In genomic region chr3:138493804-138494606, GRCh38 we compare ENCODE assay signal across 13 cellular contexts. TPM values are rescaled to one million over a fixed set of nuclear protein-coding genes. Genes with fewer than 3 reads are reported as not detected.
A peak's percentile ranks its signal among the peaks of the same experiment; 100 is the strongest.
DNase-seq lines count a peak whose midpoint lies in the region; ATAC-seq, FAIRE-seq and TF ChIP-seq lines count a peak whose summit lies in the region.
"Had no signal": no experiment of that assay in that cellular context is flagged by ENCODE, and none has a peak within 500 bp of the region (broad histone marks: within the 10 kb centered on the region; RNA-seq: fewer than 3 reads in every experiment).

No MANE protein-coding gene starts in this region.

- H3K27ac Mint-ChIP-seq in Caco-2 (ENCODE audit: unreplicated experiment) = no peak overlapping the region
- no peak overlapping the region for H3K27ac Mint-ChIP-seq in nephron progenitor cell

- H3K36me3 ChIP-seq in bronchial epithelial cell (ENCODE audit: control insufficient read depth, insufficient read depth, low read length) (peaks cover 1% of the 10 kb centered on the region), left lung (peaks cover 0 to 4% of the 10 kb centered on the region in 2 donors), Caco-2 (ENCODE audit: control insufficient read depth, insufficient read depth, low read length) (no peaks in the 10 kb centered on the region)

- H3K4me1 ChIP-seq in left lung = peaks cover 0 to 23% of the 10 kb centered on the region in 2 donors
- no peaks in the 10 kb centered on the region for H3K4me1 ChIP-seq in Caco-2
- H3K4me1 ChIP-seq: thyroid gland had no signal

- CTCF ChIA-PET in Caco-2 (lab: Charles Lee) = no interaction called here

- POLR2A ChIA-PET in Caco-2 (lab: Charles Lee) = no interaction called here

- H3K27me3 Mint-ChIP-seq in Caco-2 (ENCODE audit: insufficient read depth, unreplicated experiment) = no peaks in the 10 kb centered on the region
- H3K27me3 Mint-ChIP-seq in nephron progenitor cell (ENCODE audit: low read depth, poor library complexity) = no peaks in the 10 kb centered on the region

- H3K36me3 Mint-ChIP-seq in Caco-2 (ENCODE audit: insufficient read depth, unreplicated experiment) = no peaks in the 10 kb centered on the region
- peaks cover 43% of the 10 kb centered on the region for H3K36me3 Mint-ChIP-seq in nephron progenitor cell (ENCODE audit: low read depth)

- TF ChIP-seq CTCF in bronchial epithelial cell (IDR thresholded peaks at IDR 0.05; ENCODE audit: insufficient read depth, low read length, severe bottlenecking) (no peak), left lung (IDR thresholded peaks at IDR 0.05) (no peak), Caco-2 (IDR thresholded peaks at IDR 0.05; ENCODE audit: insufficient read depth in 1 of 2, low read depth in 1 of 2, low read length in 1 of 2, severe bottlenecking in 1 of 2, unreplicated experiment in 1 of 2) (no peak), nephron progenitor cell (IDR thresholded peaks at IDR 0.05) (no peak)

- H3K9me3 ChIP-seq in left lung = peaks cover 0 to 5% of the 10 kb centered on the region in 2 donors
- H3K9me3 ChIP-seq in Caco-2 = no peaks in the 10 kb centered on the region; the same call in 1 of the 2 replicates
- H3K9me3 ChIP-seq: thyroid gland had no signal

- H3K4me3 ChIP-seq in bronchial epithelial cell (ENCODE audit: low read depth, low read length) (no peak overlapping the region), left lung (no peak overlapping the region), Caco-2 (ENCODE audit: low read depth, low read length) (no peak overlapping the region)
- H3K4me3 ChIP-seq: thyroid gland had no signal

- ATAC-seq in left lung (peak; percentile 82), GM18870 (IDR thresholded peaks at IDR 0.05; ENCODE audit: unreplicated experiment) (no peak)

- H3K9me3 Mint-ChIP-seq in Caco-2 (ENCODE audit: unreplicated experiment) = peaks cover 10% of the 10 kb centered on the region
- H3K9me3 Mint-ChIP-seq in nephron progenitor cell = peaks cover 22% of the 10 kb centered on the region

- peak overlapping the region in 1 of 2 donors; percentile 30 for H3K27ac ChIP-seq in left lung
- H3K27ac ChIP-seq: thyroid gland had no signal

- H3K4me3 Mint-ChIP-seq in Caco-2 (ENCODE audit: unreplicated experiment) (no peak overlapping the region), nephron progenitor cell (no peak overlapping the region)

- BruUV-seq in Caco-2 (replicated peaks; lab: Mats Ljungman, UMichigan) = no TSS peak

- no peak for FAIRE-seq in bronchial epithelial cell (lab: Jason Lieb, UNC)
- FAIRE-seq: TTC549 had no signal

- DNase-seq in AG20443 (ENCODE audit: low spot score) = peak; percentile 58
- peak; percentile 86 for DNase-seq in M059J (ENCODE audit: low read depth)
- peak; percentile 85 for DNase-seq in bronchial epithelial cell (ENCODE audit: low read depth)
- no peak for DNase-seq in left lung
- no peak for DNase-seq in Caco-2
- DNase-seq in GDM1 (lab: John Stamatoyannopoulos, UW) = no peak
- no peak for DNase-seq in nephron progenitor cell
- DNase-seq: activated gamma-delta T cell; DMS153; stimulated activated CD4-positive, alpha-beta T cell treated with anti-CD3 and anti-CD28 coated beads, Interleukin-2, amount 100 ng/mL, for 48 hours; thyroid gland had no signal

- intact Hi-C loops in left lung (cut with DNase I) (no loop called here), Caco-2 (cut with micrococcal nuclease; ENCODE audit: unreplicated experiment) (no loop called here)

- H3K4me1 Mint-ChIP-seq in Caco-2 (ENCODE audit: low read depth, unreplicated experiment) (no peaks in the 10 kb centered on the region), nephron progenitor cell (no peaks in the 10 kb centered on the region)

- H3K27me3 ChIP-seq in bronchial epithelial cell (ENCODE audit: control insufficient read depth, insufficient read depth, low read length) (no peaks in the 10 kb centered on the region), left lung (no peaks in the 10 kb centered on the region), Caco-2 (replicated peaks; ENCODE audit: control insufficient read depth, insufficient read depth, low read length) (no peaks in the 10 kb centered on the region)
- H3K27me3 ChIP-seq: thyroid gland had no signal

RNA-seq across cellular contexts. Expression of gene ESYT3, which starts 59.6 kb away (rescaled TPM):
- 0.15 and 0.52 TPM in 2 replicates for total RNA-seq in M059J (2014; rRNA removed; shearing (Covaris generic))
- total RNA-seq in bronchial epithelial cell (1.1 and 2.9 TPM in 2 replicates), left lung (10 to 100 TPM; 24.5 to 44.4 TPM), Caco-2 (2022) (5.7 and 7.6 TPM in 2 replicates)

Comparison
In these comparisons a context has a peak if more than half of its experiments do, and no peak if none do; other contexts are left out.
1. DNase-seq: peak in AG20443 (single experiment), M059J (single experiment) and bronchial epithelial cell (single experiment); none in left lung (0 of 2), Caco-2 (0 of 2), GDM1 (single experiment) and nephron progenitor cell (single experiment).